Comparison of ENCODE assay signal across 15 cellular contexts in genomic region chr7:99340659-99341058, GRCh38.
DNase-seq lines count a peak whose midpoint lies in the region.
"Had no signal": no experiment of that assay in that cellular context is flagged by ENCODE, and none has a peak within 500 bp of the region (broad histone marks: within the 10 kb centered on the region; RNA-seq: fewer than 3 reads in every experiment).

No MANE protein-coding gene starts in this region.

- in situ Hi-C loops in ACHN (cut with HindIII; ENCODE audit: low pct_ligation_motif_present, low pct_unique_long_range_greater_than_20kb, low sequenced_read_pairs), result no loop called here

- DNase-seq in ACHN, result peak; percentile 36
- DNase-seq in HCEC 1CT, result peak; percentile 2
- DNase-seq in astrocyte of the hippocampus (ENCODE audit: low read depth, low spot score), result peak; percentile 58
- peak; percentile 41 for DNase-seq in iris pigment epithelial cell (ENCODE audit: low read depth)
- no peak for DNase-seq in GM19240 (ENCODE audit: insufficient read length, low spot score)
- DNase-seq in NOMO-1 treated with dmso at 0.1 percent for 144 hours (lab: John Stamatoyannopoulos, UW; ENCODE audit: unreplicated experiment), result no peak
- no peak for DNase-seq in NOMO-1 treated with DMSO at 0.1 percent for 48 hours (lab: John Stamatoyannopoulos, UW; ENCODE audit: unreplicated experiment)
- DNase-seq in amniotic stem cell (lab: John Stamatoyannopoulos, UW), result no peak
- DNase-seq: CD8-positive, alpha-beta memory T cell; DMS79; Kasumi-1; MM.1S; NCI-H1092; NCI-H1436 treated with DMSO at 0.1 percent for 48 hours; NCI-H2081 had no signal

Comparison
In these comparisons a context has a peak if more than half of its experiments do, and no peak if none do; other contexts are left out.
1. DNase-seq: peak in ACHN (single experiment), HCEC 1CT (single experiment), astrocyte of the hippocampus (single experiment) and iris pigment epithelial cell (single experiment); none in GM19240 (single experiment), NOMO-1 treated with dmso at 0.1 percent for 144 hours (single experiment), NOMO-1 treated with DMSO at 0.1 percent for 48 hours (single experiment) and amniotic stem cell (single experiment).